In the genomic region with DNA sequence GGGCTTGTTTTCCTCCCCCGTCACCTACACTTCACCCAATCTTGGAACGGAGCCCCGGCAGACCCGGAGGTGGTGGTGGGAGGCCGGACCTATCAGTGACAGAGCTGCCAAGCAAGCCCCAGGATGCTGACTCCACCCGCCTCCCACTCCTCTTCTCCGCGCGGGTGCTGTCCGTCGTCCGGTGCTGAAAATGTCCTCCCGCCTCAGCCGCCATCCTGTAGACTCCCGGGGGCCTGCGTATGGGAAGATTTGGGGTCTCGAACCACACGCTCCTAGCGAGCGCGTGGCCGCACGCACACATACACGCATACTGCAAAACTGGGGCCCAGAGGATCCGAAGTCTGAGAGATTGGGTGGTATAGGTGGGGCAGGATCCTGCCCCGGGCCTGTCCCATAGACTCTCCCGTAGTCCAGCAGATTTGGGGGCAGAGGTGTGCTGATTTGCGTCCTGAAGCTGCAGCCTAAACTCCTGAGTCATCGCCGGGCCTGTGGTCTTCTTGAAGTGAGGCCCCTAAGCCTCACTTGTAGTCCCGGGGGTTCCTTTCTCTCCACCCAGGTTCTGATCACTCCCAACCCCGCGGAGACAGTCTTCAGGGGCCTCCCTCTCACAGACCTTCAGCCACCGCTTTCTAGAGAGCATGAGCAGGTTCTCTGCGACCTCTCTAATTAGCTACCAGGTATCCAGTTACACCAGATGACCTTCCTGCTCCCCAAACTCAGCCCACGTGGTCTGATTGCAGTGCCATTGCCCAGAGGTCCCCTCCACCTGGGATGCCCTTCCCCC, we compare ENCODE assay signal across 1 cellular context.
A peak's percentile ranks its signal among the peaks of the same experiment; 100 is the strongest.
TF ChIP-seq lines count a peak whose summit lies in the region.

No MANE protein-coding gene starts in this region.

TF ChIP-seq in GM12878, 131 proteins besides CTCF, POLR2A, EP300 and RAD21 (continues in another document):
- no peak for TF ChIP-seq CEBPZ (IDR thresholded peaks at IDR 0.05; ENCODE audit: low read depth, low read length)
- TF ChIP-seq ZNF622 (IDR thresholded peaks at IDR 0.05), result no peak
- TF ChIP-seq DPF2 (IDR thresholded peaks at IDR 0.05), result no peak; the same call in 1 of the 2 replicates
- no peak for TF ChIP-seq TCF7 (IDR thresholded peaks at IDR 0.05; ENCODE audit: borderline replicate concordance)
- no peak for TF ChIP-seq RAD51 (IDR thresholded peaks at IDR 0.05)
- no peak for TF ChIP-seq MYB (IDR thresholded peaks at IDR 0.05; ENCODE audit: borderline replicate concordance, low read depth, low read length)
- no peak for TF ChIP-seq IRF4 (IDR thresholded peaks at IDR 0.05; ENCODE audit: low read depth, low read length)
- TF ChIP-seq, protein P1, sequence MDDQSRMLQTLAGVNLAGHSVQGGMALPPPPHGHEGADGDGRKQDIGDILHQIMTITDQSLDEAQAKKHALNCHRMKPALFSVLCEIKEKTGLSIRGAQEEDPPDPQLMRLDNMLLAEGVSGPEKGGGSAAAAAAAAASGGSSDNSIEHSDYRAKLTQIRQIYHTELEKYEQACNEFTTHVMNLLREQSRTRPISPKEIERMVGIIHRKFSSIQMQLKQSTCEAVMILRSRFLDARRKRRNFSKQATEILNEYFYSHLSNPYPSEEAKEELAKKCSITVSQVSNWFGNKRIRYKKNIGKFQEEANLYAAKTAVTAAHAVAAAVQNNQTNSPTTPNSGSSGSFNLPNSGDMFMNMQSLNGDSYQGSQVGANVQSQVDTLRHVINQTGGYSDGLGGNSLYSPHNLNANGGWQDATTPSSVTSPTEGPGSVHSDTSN (IDR thresholded peaks at IDR 0.05; ENCODE audit: insufficient replicate concordance, low read depth, low read length), result no peak
- no peak; the same call in 1 of the 2 replicates for TF ChIP-seq MTA2 (IDR thresholded peaks at IDR 0.05; ENCODE audit: low read depth)
- TF ChIP-seq ZBTB33 (IDR thresholded peaks at IDR 0.05), result no peak
- no peak for TF ChIP-seq ZBED1 (IDR thresholded peaks at IDR 0.05; ENCODE audit: borderline replicate concordance)
- TF ChIP-seq SIX5 (IDR thresholded peaks at IDR 0.05; ENCODE audit: low read depth, low read length, severe bottlenecking), result no peak
- no peak for TF ChIP-seq IRF3 (IDR thresholded peaks at IDR 0.05)
- TF ChIP-seq NFXL1 (IDR thresholded peaks at IDR 0.05; ENCODE audit: borderline replicate concordance), result no peak
- no peak for TF ChIP-seq SREBF1 (IDR thresholded peaks at IDR 0.05; ENCODE audit: low read length)
- no peak for TF ChIP-seq CBX3 (IDR thresholded peaks at IDR 0.05; ENCODE audit: borderline replicate concordance, low read depth)
- TF ChIP-seq, protein P2, sequence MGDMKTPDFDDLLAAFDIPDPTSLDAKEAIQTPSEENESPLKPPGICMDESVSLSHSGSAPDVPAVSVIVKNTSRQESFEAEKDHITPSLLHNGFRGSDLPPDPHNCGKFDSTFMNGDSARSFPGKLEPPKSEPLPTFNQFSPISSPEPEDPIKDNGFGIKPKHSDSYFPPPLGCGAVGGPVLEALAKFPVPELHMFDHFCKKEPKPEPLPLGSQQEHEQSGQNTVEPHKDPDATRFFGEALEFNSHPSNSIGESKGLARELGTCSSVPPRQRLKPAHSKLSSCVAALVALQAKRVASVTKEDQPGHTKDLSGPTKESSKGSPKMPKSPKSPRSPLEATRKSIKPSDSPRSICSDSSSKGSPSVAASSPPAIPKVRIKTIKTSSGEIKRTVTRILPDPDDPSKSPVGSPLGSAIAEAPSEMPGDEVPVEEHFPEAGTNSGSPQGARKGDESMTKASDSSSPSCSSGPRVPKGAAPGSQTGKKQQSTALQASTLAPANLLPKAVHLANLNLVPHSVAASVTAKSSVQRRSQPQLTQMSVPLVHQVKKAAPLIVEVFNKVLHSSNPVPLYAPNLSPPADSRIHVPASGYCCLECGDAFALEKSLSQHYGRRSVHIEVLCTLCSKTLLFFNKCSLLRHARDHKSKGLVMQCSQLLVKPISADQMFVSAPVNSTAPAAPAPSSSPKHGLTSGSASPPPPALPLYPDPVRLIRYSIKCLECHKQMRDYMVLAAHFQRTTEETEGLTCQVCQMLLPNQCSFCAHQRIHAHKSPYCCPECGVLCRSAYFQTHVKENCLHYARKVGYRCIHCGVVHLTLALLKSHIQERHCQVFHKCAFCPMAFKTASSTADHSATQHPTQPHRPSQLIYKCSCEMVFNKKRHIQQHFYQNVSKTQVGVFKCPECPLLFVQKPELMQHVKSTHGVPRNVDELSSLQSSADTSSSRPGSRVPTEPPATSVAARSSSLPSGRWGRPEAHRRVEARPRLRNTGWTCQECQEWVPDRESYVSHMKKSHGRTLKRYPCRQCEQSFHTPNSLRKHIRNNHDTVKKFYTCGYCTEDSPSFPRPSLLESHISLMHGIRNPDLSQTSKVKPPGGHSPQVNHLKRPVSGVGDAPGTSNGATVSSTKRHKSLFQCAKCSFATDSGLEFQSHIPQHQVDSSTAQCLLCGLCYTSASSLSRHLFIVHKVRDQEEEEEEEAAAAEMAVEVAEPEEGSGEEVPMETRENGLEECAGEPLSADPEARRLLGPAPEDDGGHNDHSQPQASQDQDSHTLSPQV (IDR thresholded peaks at IDR 0.05), result no peak
- no peak for TF ChIP-seq IKZF1 (conservative IDR thresholded peaks at IDR 0.05)
- TF ChIP-seq MAX (IDR thresholded peaks at IDR 0.05; ENCODE audit: low read depth, low read length), result peak; percentile 43; the same call in 1 of the 2 replicates
- no peak for TF ChIP-seq ZNF274 (IDR thresholded peaks at IDR 0.05; ENCODE audit: insufficient read depth, insufficient read length)
- no peak for TF ChIP-seq E2F4 (IDR thresholded peaks at IDR 0.05; ENCODE audit: low read depth, low read length)
- TF ChIP-seq STAT1 (conservative IDR thresholded peaks at IDR 0.05), result no peak
- TF ChIP-seq, protein P3, sequence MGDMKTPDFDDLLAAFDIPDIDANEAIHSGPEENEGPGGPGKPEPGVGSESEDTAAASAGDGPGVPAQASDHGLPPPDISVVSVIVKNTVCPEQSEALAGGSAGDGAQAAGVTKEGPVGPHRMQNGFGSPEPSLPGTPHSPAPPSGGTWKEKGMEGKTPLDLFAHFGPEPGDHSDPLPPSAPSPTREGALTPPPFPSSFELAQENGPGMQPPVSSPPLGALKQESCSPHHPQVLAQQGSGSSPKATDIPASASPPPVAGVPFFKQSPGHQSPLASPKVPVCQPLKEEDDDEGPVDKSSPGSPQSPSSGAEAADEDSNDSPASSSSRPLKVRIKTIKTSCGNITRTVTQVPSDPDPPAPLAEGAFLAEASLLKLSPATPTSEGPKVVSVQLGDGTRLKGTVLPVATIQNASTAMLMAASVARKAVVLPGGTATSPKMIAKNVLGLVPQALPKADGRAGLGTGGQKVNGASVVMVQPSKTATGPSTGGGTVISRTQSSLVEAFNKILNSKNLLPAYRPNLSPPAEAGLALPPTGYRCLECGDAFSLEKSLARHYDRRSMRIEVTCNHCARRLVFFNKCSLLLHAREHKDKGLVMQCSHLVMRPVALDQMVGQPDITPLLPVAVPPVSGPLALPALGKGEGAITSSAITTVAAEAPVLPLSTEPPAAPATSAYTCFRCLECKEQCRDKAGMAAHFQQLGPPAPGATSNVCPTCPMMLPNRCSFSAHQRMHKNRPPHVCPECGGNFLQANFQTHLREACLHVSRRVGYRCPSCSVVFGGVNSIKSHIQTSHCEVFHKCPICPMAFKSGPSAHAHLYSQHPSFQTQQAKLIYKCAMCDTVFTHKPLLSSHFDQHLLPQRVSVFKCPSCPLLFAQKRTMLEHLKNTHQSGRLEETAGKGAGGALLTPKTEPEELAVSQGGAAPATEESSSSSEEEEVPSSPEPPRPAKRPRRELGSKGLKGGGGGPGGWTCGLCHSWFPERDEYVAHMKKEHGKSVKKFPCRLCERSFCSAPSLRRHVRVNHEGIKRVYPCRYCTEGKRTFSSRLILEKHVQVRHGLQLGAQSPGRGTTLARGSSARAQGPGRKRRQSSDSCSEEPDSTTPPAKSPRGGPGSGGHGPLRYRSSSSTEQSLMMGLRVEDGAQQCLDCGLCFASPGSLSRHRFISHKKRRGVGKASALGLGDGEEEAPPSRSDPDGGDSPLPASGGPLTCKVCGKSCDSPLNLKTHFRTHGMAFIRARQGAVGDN (IDR thresholded peaks at IDR 0.05), result no peak
- no peak for TF ChIP-seq SMAD1 (IDR thresholded peaks at IDR 0.05; ENCODE audit: low read depth, partially characterized antibody)
- peak; percentile 12 to 55 for TF ChIP-seq IKZF2 (IDR thresholded peaks at IDR 0.05)
- no peak for TF ChIP-seq ZNF217 (IDR thresholded peaks at IDR 0.05)
- no peak for TF ChIP-seq RUNX3 (IDR thresholded peaks at IDR 0.05; ENCODE audit: low read length)
- TF ChIP-seq, protein P4, sequence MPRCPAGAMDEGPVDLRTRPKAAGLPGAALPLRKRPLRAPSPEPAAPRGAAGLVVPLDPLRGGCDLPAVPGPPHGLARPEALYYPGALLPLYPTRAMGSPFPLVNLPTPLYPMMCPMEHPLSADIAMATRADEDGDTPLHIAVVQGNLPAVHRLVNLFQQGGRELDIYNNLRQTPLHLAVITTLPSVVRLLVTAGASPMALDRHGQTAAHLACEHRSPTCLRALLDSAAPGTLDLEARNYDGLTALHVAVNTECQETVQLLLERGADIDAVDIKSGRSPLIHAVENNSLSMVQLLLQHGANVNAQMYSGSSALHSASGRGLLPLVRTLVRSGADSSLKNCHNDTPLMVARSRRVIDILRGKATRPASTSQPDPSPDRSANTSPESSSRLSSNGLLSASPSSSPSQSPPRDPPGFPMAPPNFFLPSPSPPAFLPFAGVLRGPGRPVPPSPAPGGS (IDR thresholded peaks at IDR 0.05; ENCODE audit: borderline replicate concordance, insufficient read depth, low read depth, low read length, poor library complexity, severe bottlenecking), result no peak
- TF ChIP-seq NBN (IDR thresholded peaks at IDR 0.05), result peak; percentile 88; the same call in 1 of the 2 replicates
- peak; percentile 12 for TF ChIP-seq MEF2B (IDR thresholded peaks at IDR 0.05; ENCODE audit: partially characterized antibody, poor library complexity, severe bottlenecking)
- TF ChIP-seq NFIC (IDR thresholded peaks at IDR 0.05; ENCODE audit: low read depth, low read length), result no peak
- TF ChIP-seq JUND (IDR thresholded peaks at IDR 0.05; ENCODE audit: low read depth, low read length), result no peak
- TF ChIP-seq ZNF207 (IDR thresholded peaks at IDR 0.05; ENCODE audit: borderline replicate concordance), result peak; percentile 78; the same call in 1 of the 2 replicates
- peak; percentile 63; the same call in 1 of the 2 replicates for TF ChIP-seq RB1 (IDR thresholded peaks at IDR 0.05; ENCODE audit: borderline replicate concordance)
- TF ChIP-seq WRNIP1 (IDR thresholded peaks at IDR 0.05; ENCODE audit: borderline replicate concordance, low read depth, low read length), result no peak
- no peak for TF ChIP-seq ZSCAN29 (IDR thresholded peaks at IDR 0.05)
- no peak for TF ChIP-seq SMC3 (IDR thresholded peaks at IDR 0.05; ENCODE audit: borderline replicate concordance, low read length)
